Comparison of ENCODE assay signal across 1 cellular context in the genomic region with DNA sequence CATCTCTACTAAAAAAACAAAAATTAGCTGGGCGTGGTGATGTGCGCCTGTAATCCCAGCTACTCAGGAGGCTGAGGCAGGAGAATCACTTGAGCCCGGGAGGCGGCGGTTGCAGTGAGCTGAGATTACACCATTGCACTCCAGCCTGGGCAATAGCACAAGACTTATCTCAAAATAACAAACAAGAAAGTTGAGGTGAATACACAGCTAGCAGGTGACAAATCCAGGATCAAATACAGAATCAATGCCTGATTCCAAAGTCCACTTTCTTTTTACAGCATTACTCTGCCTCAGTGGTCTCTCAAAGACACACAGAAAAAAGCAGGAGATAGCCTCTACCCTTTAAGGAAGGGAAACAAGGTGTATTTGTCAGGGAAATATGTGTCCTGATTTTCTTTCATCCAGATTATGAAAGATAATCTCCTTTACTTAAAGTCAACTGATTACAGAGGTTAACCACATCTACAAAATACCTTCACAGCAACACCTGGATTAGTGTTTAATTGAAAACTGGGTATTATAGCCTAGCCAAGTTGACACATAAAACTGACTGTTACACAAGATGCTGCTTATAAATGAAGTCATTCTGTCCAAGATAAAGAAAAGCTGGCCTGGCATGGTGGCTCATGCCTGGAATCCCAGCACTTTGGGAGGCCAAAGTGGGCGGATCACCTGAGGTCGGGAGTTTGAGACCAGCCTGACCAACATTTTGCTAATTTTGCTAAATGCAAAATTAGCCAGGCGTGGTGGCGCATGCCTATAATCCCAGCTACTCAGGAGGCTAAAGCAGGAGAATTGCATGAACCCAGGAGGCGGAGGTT.
A peak's percentile ranks its signal among the peaks of the same experiment; 100 is the strongest.
TF ChIP-seq lines count a peak whose summit lies in the region.

No MANE protein-coding gene starts in this region.

TF ChIP-seq in HepG2, 621 proteins besides CTCF, POLR2A, EP300 and RAD21:
- TF ChIP-seq MBNL3 (CRISPR knock-in tag; conservative IDR thresholded peaks at IDR 0.05) = no peak
- TF ChIP-seq, protein P1, sequence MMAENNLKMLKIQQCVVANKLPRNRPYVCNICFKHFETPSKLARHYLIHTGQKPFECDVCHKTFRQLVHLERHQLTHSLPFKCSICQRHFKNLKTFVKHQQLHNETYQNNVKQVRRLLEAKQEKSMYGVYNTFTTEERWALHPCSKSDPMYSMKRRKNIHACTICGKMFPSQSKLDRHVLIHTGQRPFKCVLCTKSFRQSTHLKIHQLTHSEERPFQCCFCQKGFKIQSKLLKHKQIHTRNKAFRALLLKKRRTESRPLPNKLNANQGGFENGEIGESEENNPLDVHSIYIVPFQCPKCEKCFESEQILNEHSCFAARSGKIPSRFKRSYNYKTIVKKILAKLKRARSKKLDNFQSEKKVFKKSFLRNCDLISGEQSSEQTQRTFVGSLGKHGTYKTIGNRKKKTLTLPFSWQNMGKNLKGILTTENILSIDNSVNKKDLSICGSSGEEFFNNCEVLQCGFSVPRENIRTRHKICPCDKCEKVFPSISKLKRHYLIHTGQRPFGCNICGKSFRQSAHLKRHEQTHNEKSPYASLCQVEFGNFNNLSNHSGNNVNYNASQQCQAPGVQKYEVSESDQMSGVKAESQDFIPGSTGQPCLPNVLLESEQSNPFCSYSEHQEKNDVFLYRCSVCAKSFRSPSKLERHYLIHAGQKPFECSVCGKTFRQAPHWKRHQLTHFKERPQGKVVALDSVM (CRISPR knock-in tag; IDR thresholded peaks at IDR 0.05) = peak; percentile 71
- TF ChIP-seq ZNF562 (CRISPR knock-in tag; IDR thresholded peaks at IDR 0.05; ENCODE audit: borderline replicate concordance) = no peak
- TF ChIP-seq HDAC2 (CRISPR knock-in tag; IDR thresholded peaks at IDR 0.05) = no peak
- peak; percentile 66 for TF ChIP-seq HNF4A (CRISPR knock-in tag; IDR thresholded peaks at IDR 0.05)
- TF ChIP-seq ZNF460 (CRISPR knock-in tag; IDR thresholded peaks at IDR 0.05; ENCODE audit: borderline replicate concordance) = peak; percentile 7; the same call in 1 of the 2 replicates
- TF ChIP-seq, protein P2, sequence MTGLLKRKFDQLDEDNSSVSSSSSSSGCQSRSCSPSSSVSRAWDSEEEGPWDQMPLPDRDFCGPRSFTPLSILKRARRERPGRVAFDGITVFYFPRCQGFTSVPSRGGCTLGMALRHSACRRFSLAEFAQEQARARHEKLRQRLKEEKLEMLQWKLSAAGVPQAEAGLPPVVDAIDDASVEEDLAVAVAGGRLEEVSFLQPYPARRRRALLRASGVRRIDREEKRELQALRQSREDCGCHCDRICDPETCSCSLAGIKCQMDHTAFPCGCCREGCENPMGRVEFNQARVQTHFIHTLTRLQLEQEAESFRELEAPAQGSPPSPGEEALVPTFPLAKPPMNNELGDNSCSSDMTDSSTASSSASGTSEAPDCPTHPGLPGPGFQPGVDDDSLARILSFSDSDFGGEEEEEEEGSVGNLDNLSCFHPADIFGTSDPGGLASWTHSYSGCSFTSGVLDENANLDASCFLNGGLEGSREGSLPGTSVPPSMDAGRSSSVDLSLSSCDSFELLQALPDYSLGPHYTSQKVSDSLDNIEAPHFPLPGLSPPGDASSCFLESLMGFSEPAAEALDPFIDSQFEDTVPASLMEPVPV (CRISPR knock-in tag; IDR thresholded peaks at IDR 0.05) = no peak
- peak; percentile 30; the same call in 1 of the 2 replicates for TF ChIP-seq GATAD2A (CRISPR knock-in tag; IDR thresholded peaks at IDR 0.05)
- TF ChIP-seq ZBTB8A (CRISPR knock-in tag; IDR thresholded peaks at IDR 0.05; ENCODE audit: borderline replicate concordance, low read depth) = no peak
- no peak for TF ChIP-seq JARID2 (CRISPR knock-in tag; IDR thresholded peaks at IDR 0.05; ENCODE audit: insufficient replicate concordance)
- no peak for TF ChIP-seq ZNF879 (CRISPR knock-in tag; IDR thresholded peaks at IDR 0.05)
- TF ChIP-seq, protein P3, sequence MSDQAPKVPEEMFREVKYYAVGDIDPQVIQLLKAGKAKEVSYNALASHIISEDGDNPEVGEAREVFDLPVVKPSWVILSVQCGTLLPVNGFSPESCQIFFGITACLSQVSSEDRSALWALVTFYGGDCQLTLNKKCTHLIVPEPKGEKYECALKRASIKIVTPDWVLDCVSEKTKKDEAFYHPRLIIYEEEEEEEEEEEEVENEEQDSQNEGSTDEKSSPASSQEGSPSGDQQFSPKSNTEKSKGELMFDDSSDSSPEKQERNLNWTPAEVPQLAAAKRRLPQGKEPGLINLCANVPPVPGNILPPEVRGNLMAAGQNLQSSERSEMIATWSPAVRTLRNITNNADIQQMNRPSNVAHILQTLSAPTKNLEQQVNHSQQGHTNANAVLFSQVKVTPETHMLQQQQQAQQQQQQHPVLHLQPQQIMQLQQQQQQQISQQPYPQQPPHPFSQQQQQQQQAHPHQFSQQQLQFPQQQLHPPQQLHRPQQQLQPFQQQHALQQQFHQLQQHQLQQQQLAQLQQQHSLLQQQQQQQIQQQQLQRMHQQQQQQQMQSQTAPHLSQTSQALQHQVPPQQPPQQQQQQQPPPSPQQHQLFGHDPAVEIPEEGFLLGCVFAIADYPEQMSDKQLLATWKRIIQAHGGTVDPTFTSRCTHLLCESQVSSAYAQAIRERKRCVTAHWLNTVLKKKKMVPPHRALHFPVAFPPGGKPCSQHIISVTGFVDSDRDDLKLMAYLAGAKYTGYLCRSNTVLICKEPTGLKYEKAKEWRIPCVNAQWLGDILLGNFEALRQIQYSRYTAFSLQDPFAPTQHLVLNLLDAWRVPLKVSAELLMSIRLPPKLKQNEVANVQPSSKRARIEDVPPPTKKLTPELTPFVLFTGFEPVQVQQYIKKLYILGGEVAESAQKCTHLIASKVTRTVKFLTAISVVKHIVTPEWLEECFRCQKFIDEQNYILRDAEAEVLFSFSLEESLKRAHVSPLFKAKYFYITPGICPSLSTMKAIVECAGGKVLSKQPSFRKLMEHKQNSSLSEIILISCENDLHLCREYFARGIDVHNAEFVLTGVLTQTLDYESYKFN (CRISPR knock-in tag; conservative IDR thresholded peaks at IDR 0.05) = peak; percentile 38
- no peak for TF ChIP-seq ATF7 (IDR thresholded peaks at IDR 0.05)
- no peak for TF ChIP-seq ATF7 (CRISPR knock-in tag; IDR thresholded peaks at IDR 0.05)
- TF ChIP-seq MAFG (CRISPR knock-in tag; IDR thresholded peaks at IDR 0.05) = no peak
- no peak for TF ChIP-seq SIN3B (IDR thresholded peaks at IDR 0.05; ENCODE audit: low read length)
- TF ChIP-seq ONECUT2 (CRISPR knock-in tag; IDR thresholded peaks at IDR 0.05) = peak; percentile 56; the same call in 1 of the 2 replicates
- TF ChIP-seq, protein P4, sequence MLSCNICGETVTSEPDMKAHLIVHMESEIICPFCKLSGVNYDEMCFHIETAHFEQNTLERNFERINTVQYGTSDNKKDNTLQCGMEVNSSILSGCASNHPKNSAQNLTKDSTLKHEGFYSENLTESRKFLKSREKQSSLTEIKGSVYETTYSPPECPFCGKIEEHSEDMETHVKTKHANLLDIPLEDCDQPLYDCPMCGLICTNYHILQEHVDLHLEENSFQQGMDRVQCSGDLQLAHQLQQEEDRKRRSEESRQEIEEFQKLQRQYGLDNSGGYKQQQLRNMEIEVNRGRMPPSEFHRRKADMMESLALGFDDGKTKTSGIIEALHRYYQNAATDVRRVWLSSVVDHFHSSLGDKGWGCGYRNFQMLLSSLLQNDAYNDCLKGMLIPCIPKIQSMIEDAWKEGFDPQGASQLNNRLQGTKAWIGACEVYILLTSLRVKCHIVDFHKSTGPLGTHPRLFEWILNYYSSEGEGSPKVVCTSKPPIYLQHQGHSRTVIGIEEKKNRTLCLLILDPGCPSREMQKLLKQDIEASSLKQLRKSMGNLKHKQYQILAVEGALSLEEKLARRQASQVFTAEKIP (CRISPR knock-in tag; IDR thresholded peaks at IDR 0.05; ENCODE audit: borderline replicate concordance) = no peak
